Comparison of ENCODE assay signal across 25 cellular contexts in genomic region chr13:49898792-49899191, GRCh38.
"Had no signal": no experiment of that assay in that cellular context is flagged by ENCODE, and none has a peak within 500 bp of the region (broad histone marks: within the 10 kb centered on the region; RNA-seq: fewer than 3 reads in every experiment).

No MANE protein-coding gene starts in this region.

- H3K4me1 ChIP-seq: esophagus squamous epithelium, gastrocnemius medialis, heart right ventricle, lower lobe of right lung had no signal

- ATAC-seq: effector memory CD8-positive, alpha-beta T cell; esophagus mucosa; gastrocnemius medialis; heart right ventricle; left cardiac atrium; left ventricle myocardium superior; mucosa of descending colon had no signal

- H3K9me3 ChIP-seq: esophagus squamous epithelium, gastrocnemius medialis, heart right ventricle, lower lobe of right lung, mucosa of descending colon had no signal

- DNase-seq: effector CD8-positive, alpha-beta T cell; effector memory CD8-positive, alpha-beta T cell; endodermal cell; erythroblast; esophagus squamous epithelium; foreskin fibroblast; foreskin melanocyte; gastrocnemius medialis; glutamatergic neuron; head of caudate nucleus; heart right ventricle; hippocampal formation; left cardiac atrium; left ventricle myocardium superior; lower lobe of right lung; mesenchymal stem cell; mucosa of descending colon; naive B cell had no signal

- H3K36me3 ChIP-seq: esophagus squamous epithelium, gastrocnemius medialis, heart right ventricle, lower lobe of right lung had no signal

- FAIRE-seq: colon, endometrium, islet of Langerhans, keratinocyte had no signal

- H3K27ac ChIP-seq: coronary artery, epithelial cell of prostate, esophagus squamous epithelium, gastrocnemius medialis, heart right ventricle, lower lobe of right lung had no signal

- H3K27me3 ChIP-seq: esophagus squamous epithelium, gastrocnemius medialis, heart right ventricle had no signal

- H3K4me3 ChIP-seq: coronary artery, esophagus squamous epithelium, gastrocnemius medialis, heart right ventricle, lower lobe of right lung, mucosa of descending colon had no signal
